ENCODE assay signal across 14 cellular contexts in genomic region chr4:73732759-73733431, GRCh38. TPM values are rescaled to one million over a fixed set of nuclear protein-coding genes. Genes with fewer than 3 reads are reported as not detected.
"Had no signal": no experiment of that assay in that cellular context is flagged by ENCODE, and none has a peak within 500 bp of the region (broad histone marks: within the 10 kb centered on the region; RNA-seq: fewer than 3 reads in every experiment).

No MANE protein-coding gene starts in this region.

- H3K9me3 ChIP-seq: ascending aorta, breast epithelium, left ventricle myocardium inferior, psoas muscle had no signal

- H3K4me3 ChIP-seq: ascending aorta, breast epithelium, left ventricle myocardium inferior, psoas muscle had no signal

- H3K27me3 ChIP-seq: ascending aorta, breast epithelium had no signal

- H3K4me1 ChIP-seq: ascending aorta, breast epithelium had no signal

- ATAC-seq: activated CD8-positive, alpha-beta memory T cell treated with anti-CD3 and anti-CD28 coated beads, Interleukin-2, amount 10 ng/mL, durations not matched to agents 7 days and 5 days; psoas muscle had no signal

- FAIRE-seq: kidney had no signal

- H3K27ac ChIP-seq: ascending aorta, left ventricle myocardium inferior, psoas muscle, VCaP had no signal

- H3K36me3 ChIP-seq: ascending aorta, breast epithelium, left ventricle myocardium inferior had no signal

- DNase-seq: activated CD4-positive, alpha-beta memory T cell treated with anti-CD3 and anti-CD28 coated beads for 36 hours; activated CD8-positive, alpha-beta memory T cell treated with anti-CD3 and anti-CD28 coated beads, Interleukin-2, amount 10 ng/mL, durations not matched to agents 7 days and 5 days; activated naive CD4-positive, alpha-beta T cell treated with anti-CD3 and anti-CD28 coated beads, Interleukin-2, amount 10 ng/mL, durations not matched to agents 7 days and 5 days; activated T-cell treated with anti-CD3 and anti-CD28 coated beads, Interleukin-2, amount 50 U/mL, for 1 hour; endodermal cell; erythroblast; hypothalamus; kidney; left ventricle myocardium inferior; nephron progenitor cell; psoas muscle had no signal

RNA-seq across cellular contexts. Expression of gene CXCL8, which starts 7.5 kb away (rescaled TPM):
- total RNA-seq: ascending aorta, endodermal cell had no signal
